13 cellular contexts compared by ENCODE assay signal in the genomic region with DNA sequence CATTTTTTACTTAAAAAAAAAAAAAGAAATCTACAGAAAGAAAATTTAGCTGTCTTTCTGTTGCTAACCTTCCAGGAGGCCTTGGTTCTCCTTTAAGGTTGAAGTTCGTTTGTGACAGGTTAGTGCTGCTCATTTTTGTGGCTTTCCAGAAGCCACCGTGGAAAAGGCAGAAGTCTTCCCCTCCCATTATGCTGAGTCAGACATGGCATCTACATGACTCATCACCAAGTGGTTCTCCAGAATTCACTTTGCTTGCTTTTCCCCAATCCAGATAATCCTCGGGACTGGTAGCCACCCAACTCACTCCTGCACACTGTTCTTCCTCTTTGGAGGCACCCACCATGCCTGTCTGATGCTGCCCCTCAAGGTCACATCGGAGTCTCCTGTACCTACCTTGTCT.
DNase-seq lines count a peak whose midpoint lies in the region; ATAC-seq and TF ChIP-seq lines count a peak whose summit lies in the region.
"Had no signal": no experiment of that assay in that cellular context is flagged by ENCODE, and none has a peak within 500 bp of the region (broad histone marks: within the 10 kb centered on the region; RNA-seq: fewer than 3 reads in every experiment).

No MANE protein-coding gene starts in this region.

- H3K27me3 ChIP-seq in suprapubic skin, result no peaks in the 10 kb centered on the region
- H3K27me3 ChIP-seq: vagina had no signal

- H3K4me3 ChIP-seq in HFF-Myc (replicated peaks; ENCODE audit: low read depth, low read length) (no peak overlapping the region), fibroblast of villous mesenchyme (ENCODE audit: low read depth, low read length) (no peak overlapping the region), suprapubic skin (no peak overlapping the region)
- H3K4me3 ChIP-seq: vagina had no signal

- no peak for TF ChIP-seq EP300 in suprapubic skin (IDR thresholded peaks at IDR 0.05)

- peak; percentile 93 for DNase-seq in A172 (ENCODE audit: low spot score)
- DNase-seq in HFF-Myc (ENCODE audit: extremely low read depth, low read depth), result peak; percentile 63
- DNase-seq in SW480 (ENCODE audit: low spot score), result peak; percentile 44
- peak; percentile 47 for DNase-seq in fibroblast of villous mesenchyme (ENCODE audit: low read depth)
- no peak for DNase-seq in suprapubic skin (ENCODE audit: low spot score in 2 of 2)
- no peak for DNase-seq in NCI-H1417 treated with DMSO at 0.1 percent for 48 hours (lab: John Stamatoyannopoulos, UW)
- DNase-seq: cerebellar nuclear complex, NCI-H187, nucleus accumbens had no signal

- H3K9me3 ChIP-seq in suprapubic skin, result no peaks in the 10 kb centered on the region
- H3K9me3 ChIP-seq: vagina had no signal

- no peak overlapping the region for H3K27ac ChIP-seq in suprapubic skin
- H3K27ac ChIP-seq: vagina had no signal

- no peak for TF ChIP-seq CTCF in HFF-Myc (IDR thresholded peaks at IDR 0.05; ENCODE audit: low read depth, low read length, missing control alignments)
- TF ChIP-seq CTCF in fibroblast of villous mesenchyme (IDR thresholded peaks at IDR 0.05; ENCODE audit: insufficient read depth, low read depth, low read length), result no peak
- TF ChIP-seq CTCF in suprapubic skin (IDR thresholded peaks at IDR 0.05), result no peak

- H3K4me1 ChIP-seq in suprapubic skin, result no peaks in the 10 kb centered on the region
- H3K4me1 ChIP-seq: vagina had no signal

- TF ChIP-seq POLR2A in suprapubic skin (IDR thresholded peaks at IDR 0.05), result no peak

- ATAC-seq in HG03442 (IDR thresholded peaks at IDR 0.05; ENCODE audit: unreplicated experiment) (no peak), GM19452 (IDR thresholded peaks at IDR 0.05; ENCODE audit: unreplicated experiment) (no peak)
- ATAC-seq: Right ventricle myocardium inferior had no signal

- 50% methylated on average over 4 of the region's 4 CpGs for WGBS in suprapubic skin

- H3K36me3 ChIP-seq in suprapubic skin, result no peaks in the 10 kb centered on the region
- H3K36me3 ChIP-seq: vagina had no signal

Comparison
In these comparisons a context has a peak if more than half of its experiments do, and no peak if none do; other contexts are left out.
1. DNase-seq: peak in A172 (single experiment), HFF-Myc (single experiment), SW480 (single experiment) and fibroblast of villous mesenchyme (single experiment); none in suprapubic skin (0 of 2) and NCI-H1417 treated with DMSO at 0.1 percent for 48 hours (single experiment).